21 cellular contexts compared by ENCODE assay signal in genomic region chr6:121603486-121603885, GRCh38.
A peak's percentile ranks its signal among the peaks of the same experiment; 100 is the strongest.
DNase-seq lines count a peak whose midpoint lies in the region; ATAC-seq and TF ChIP-seq lines count a peak whose summit lies in the region.
"Had no signal": no experiment of that assay in that cellular context is flagged by ENCODE, and none has a peak within 500 bp of the region (broad histone marks: within the 10 kb centered on the region; RNA-seq: fewer than 3 reads in every experiment).

No MANE protein-coding gene starts in this region.

- no peak overlapping the region for H3K27ac ChIP-seq in esophagus muscularis mucosa (replicated peaks in 1 of 4)
- H3K27ac ChIP-seq: GM23248, RWPE1 had no signal

- no peak for TF ChIP-seq POLR2A in esophagus muscularis mucosa (IDR thresholded peaks at IDR 0.05; ENCODE audit: low read depth)

- H3K4me1 ChIP-seq in esophagus muscularis mucosa, result no peaks in the 10 kb centered on the region

- H3K4me3 ChIP-seq in esophagus muscularis mucosa, result no peak overlapping the region
- H3K4me3 ChIP-seq: GM23248 had no signal

- WGBS in esophagus muscularis mucosa, result 83% methylated on average over 4 of the region's 4 CpGs

- intact Hi-C loops in esophagus muscularis mucosa (cut with DNase I), result no loop called here

- H3K9me3 ChIP-seq in esophagus muscularis mucosa, result no peaks in the 10 kb centered on the region

- no peaks in the 10 kb centered on the region for H3K27me3 ChIP-seq in esophagus muscularis mucosa

- H3K36me3 ChIP-seq in esophagus muscularis mucosa, result no peaks in the 10 kb centered on the region

- ATAC-seq in HG03159 (IDR thresholded peaks at IDR 0.05; ENCODE audit: unreplicated experiment), result no peak

- DNase-seq in NCI-H82 (lab: John Stamatoyannopoulos, UW) (peak; percentile 36), NCI-H82 treated with DMSO at 0.1 percent for 48 hours (lab: John Stamatoyannopoulos, UW; ENCODE audit: unreplicated experiment) (no peak), amniotic epithelial cell (ENCODE audit: low read depth) (peak; percentile 31), esophagus muscularis mucosa (ENCODE audit: extremely low spot score) (peak; percentile 37), NCI-H1105 treated with DMSO at 0.1 percent for 48 hours (lab: John Stamatoyannopoulos, UW) (no peak), GF-D8 (lab: John Stamatoyannopoulos, UW) (no peak)
- DNase-seq: 8988T; Calu3; GM23248; H9; NCI-H1048; NCI-H1436 treated with DMSO at 0.1 percent for 48 hours; NCI-H187 treated with DMSO at 0.1 percent for 48 hours; NCI-H2171 treated with DMSO at 0.1 percent for 48 hours; NCI-H345; NCI-H510A treated with DMSO at 0.1 percent for 48 hours; NCI-H748 treated with DMSO at 0.1 percent for 48 hours; NK-92 treated with Interleukin-12 subunit alpha and Interleukin-12 subunit beta, amount 100 ng/mL, for 24 hours; SHP77 treated with DMSO at 0.1 percent for 48 hours had no signal

- TF ChIP-seq EP300 in esophagus muscularis mucosa (IDR thresholded peaks at IDR 0.05), result no peak

- no peak for TF ChIP-seq CTCF in esophagus muscularis mucosa (IDR thresholded peaks at IDR 0.05)

Comparison
In these comparisons a context has a peak if more than half of its experiments do, and no peak if none do; other contexts are left out.
1. DNase-seq: peak in NCI-H82 (single experiment), amniotic epithelial cell (single experiment) and esophagus muscularis mucosa (single experiment); none in NCI-H82 treated with DMSO at 0.1 percent for 48 hours (single experiment), NCI-H1105 treated with DMSO at 0.1 percent for 48 hours (single experiment) and GF-D8 (single experiment).